In genomic region chr15:78236491-78236890, GRCh38 we compare ENCODE assay signal across 25 cellular contexts. TPM values are rescaled to one million over a fixed set of nuclear protein-coding genes. Genes with fewer than 3 reads are reported as not detected.
"Had no signal": no experiment of that assay in that cellular context is flagged by ENCODE, and none has a peak within 500 bp of the region (broad histone marks: within the 10 kb centered on the region; RNA-seq: fewer than 3 reads in every experiment).

No MANE protein-coding gene starts in this region.

- ATAC-seq: HepG2, Panc1, PC-3, Right ventricle myocardium inferior, SK-N-SH treated with all-trans-retinoic acid at 6 μM for 48 hours had no signal

- H3K27me3 ChIP-seq: SJCRH30 had no signal

- H3K27ac ChIP-seq: KMS-11, RWPE1, SJCRH30 had no signal

- FAIRE-seq: HepG2 had no signal

- DNase-seq: IMR-90, Kasumi-1, MM.1S, NCI-H1092 treated with DMSO at 0.1 percent for 48 hours, NCI-H1417, NCI-H1436 treated with DMSO at 0.1 percent for 48 hours, NCI-H1694 treated with DMSO at 0.1 percent for 48 hours, NCI-H1930, NCI-H2081, NCI-H2107, NCI-H2227 treated with DMSO at 0.1 percent for 48 hours, NCI-H524, NCI-H526 treated with DMSO at 0.1 percent for 48 hours, NCI-H748 treated with DMSO at 0.1 percent for 48 hours, PC-3, SHP77 treated with DMSO at 0.1 percent for 48 hours, SJCRH30 had no signal

- H3K4me3 ChIP-seq: SJCRH30 had no signal

- H3K9ac ChIP-seq: KMS-11 had no signal

- H3K4me2 ChIP-seq: KMS-11 had no signal

- H3K36me3 ChIP-seq: SJCRH30 had no signal

- H3K9me3 ChIP-seq: SJCRH30 had no signal

RNA-seq across cellular contexts. Expression of gene ACSBG1, which starts 2.1 kb away (rescaled TPM):
- total RNA-seq: IMR-90, M059J had no signal

RNA-seq across cellular contexts. Expression of gene DNAJA4, which starts 27.9 kb away (rescaled TPM):
- total RNA-seq: HepG2, HT1080, SJCRH30 had no signal
- polyA plus RNA-seq: HepG2 had no signal
